In the genomic region with DNA sequence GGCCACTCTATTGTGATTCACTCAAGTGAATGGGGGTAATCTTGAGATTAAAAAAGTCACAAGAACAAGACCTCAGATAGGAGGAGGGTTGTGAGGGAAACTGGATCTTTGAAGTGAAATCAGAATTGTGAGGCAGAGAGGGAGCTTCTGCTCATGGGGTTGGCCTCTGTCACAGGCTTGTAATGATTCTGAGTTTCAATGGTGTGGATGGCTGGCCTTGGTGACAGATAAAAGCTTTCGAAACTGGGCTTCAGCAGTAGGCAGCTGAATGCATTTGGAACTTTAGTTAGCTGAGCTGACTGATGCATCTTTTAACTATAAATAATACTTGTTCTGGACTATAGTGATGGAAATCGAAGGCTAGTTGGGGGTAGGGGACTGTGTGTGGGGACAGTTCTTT, we compare ENCODE assay signal across 23 cellular contexts. TPM values are rescaled to one million over a fixed set of nuclear protein-coding genes. Genes with fewer than 3 reads are reported as not detected.
"Had no signal": no experiment of that assay in that cellular context is flagged by ENCODE, and none has a peak within 500 bp of the region (broad histone marks: within the 10 kb centered on the region; RNA-seq: fewer than 3 reads in every experiment).

No MANE protein-coding gene starts in this region.

- ATAC-seq: foreskin keratinocyte; left cardiac atrium; lower lobe of right lung; natural killer cell treated with Interleukin-12 subunit alpha and Interleukin-12 subunit beta and Interleukin-15 and Interleukin-18, amount 100 ng/mL, for 72 hours; psoas muscle; right lobe of liver; stimulated activated naive B cell treated with anti-CD40 and anti-IgM and Interleukin-4, amounts not matched to agents 10 μg/mL and 1 μg/mL and 100 μg/mL, for 72 hours; stimulated activated naive CD8-positive, alpha-beta T cell treated with anti-CD3 and anti-CD28 coated beads, Interleukin-15, amount 100 ng/mL, for 72 hours; upper lobe of right lung had no signal

- H3K27me3 ChIP-seq: esophagus squamous epithelium, foreskin keratinocyte, right lobe of liver, testis, tibial nerve, upper lobe of right lung, vagina had no signal

- H3K4me3 ChIP-seq: esophagus squamous epithelium, left ventricle myocardium inferior, lower lobe of right lung, psoas muscle, right lobe of liver, testis, tibial nerve, upper lobe of right lung, vagina had no signal

- H3K27ac ChIP-seq: esophagus squamous epithelium, foreskin keratinocyte, left ventricle myocardium inferior, lower lobe of right lung, psoas muscle, right lobe of liver, testis, tibial nerve, upper lobe of right lung, vagina had no signal

- H3K9me3 ChIP-seq: esophagus squamous epithelium, left ventricle myocardium inferior, lower lobe of right lung, psoas muscle, right lobe of liver, testis, tibial nerve, upper lobe of right lung, vagina had no signal

- H3K4me1 ChIP-seq: left ventricle myocardium inferior, lower lobe of right lung, psoas muscle, right lobe of liver, testis, tibial nerve, upper lobe of right lung had no signal

- DNase-seq: esophagus squamous epithelium; foreskin keratinocyte; kidney; left cardiac atrium; left ventricle myocardium inferior; lower lobe of right lung; midbrain; psoas muscle; retina; right lobe of liver; stimulated activated CD4-positive, alpha-beta T cell treated with anti-CD3 and anti-CD28 coated beads, Interleukin-2, amount 100 ng/mL, for 24 hours; stimulated activated CD4-positive, alpha-beta T cell treated with anti-CD3 and anti-CD28 coated beads, Interleukin-4, amount 100 ng/mL, for 4 hours; stimulated activated naive B cell treated with anti-CD40 and anti-IgM and Interleukin-4, amounts not matched to agents 10 μg/mL and 1 μg/mL and 100 μg/mL, for 72 hours; stimulated activated naive CD8-positive, alpha-beta T cell treated with anti-CD3 and anti-CD28 coated beads, Interleukin-15, amount 100 ng/mL, for 72 hours; testis; upper lobe of right lung had no signal

- H3K36me3 ChIP-seq: esophagus squamous epithelium, left ventricle myocardium inferior, lower lobe of right lung, right lobe of liver, tibial nerve, upper lobe of right lung, vagina had no signal

- FAIRE-seq: kidney had no signal

RNA-seq across cellular contexts. Expression of gene TAS2R60, which starts 12.2 kb away (rescaled TPM):
- total RNA-seq: epithelial cell of proximal tubule; esophagus squamous epithelium; foreskin keratinocyte; kidney; left cardiac atrium; left ventricle myocardium inferior; lower lobe of right lung; natural killer cell treated with Interleukin-12 subunit alpha and Interleukin-12 subunit beta and Interleukin-15 and Interleukin-18, amount 100 ng/mL, for 72 hours; omental fat pad; psoas muscle; skeletal muscle tissue; testis; tibial nerve; upper lobe of right lung; vagina had no signal
- polyA plus RNA-seq: foreskin keratinocyte, psoas muscle had no signal

RNA-seq across cellular contexts. Expression of gene TAS2R41, which starts 22.2 kb away (rescaled TPM):
- total RNA-seq: epithelial cell of proximal tubule; foreskin keratinocyte; kidney; left ventricle myocardium inferior; lower lobe of right lung; natural killer cell treated with Interleukin-12 subunit alpha and Interleukin-12 subunit beta and Interleukin-15 and Interleukin-18, amount 100 ng/mL, for 72 hours; omental fat pad; psoas muscle; right lobe of liver; skeletal muscle tissue; subcutaneous adipose tissue; tibial nerve; upper lobe of right lung; vagina had no signal
- polyA plus RNA-seq: foreskin keratinocyte, psoas muscle had no signal

RNA-seq across cellular contexts. Expression of gene EPHA1, which starts 46.8 kb away (rescaled TPM):
- total RNA-seq: left ventricle myocardium inferior had no signal
